In genomic region chr2:133407341-133407740, GRCh38 we compare ENCODE assay signal across 20 cellular contexts.
A peak's percentile ranks its signal among the peaks of the same experiment; 100 is the strongest.
DNase-seq lines count a peak whose midpoint lies in the region; ATAC-seq and TF ChIP-seq lines count a peak whose summit lies in the region.
"Had no signal": no experiment of that assay in that cellular context is flagged by ENCODE, and none has a peak within 500 bp of the region (broad histone marks: within the 10 kb centered on the region; RNA-seq: fewer than 3 reads in every experiment).

No MANE protein-coding gene starts in this region.

- H3K9me3 Mint-ChIP-seq in MCF 10A (ENCODE audit: unreplicated experiment): no peaks in the 10 kb centered on the region
- H3K9me3 Mint-ChIP-seq: H9 had no signal

- POLR2A ChIA-PET in MCF 10A (lab: Yijun Ruan, JAX): no interaction called here

- H3K27ac ChIP-seq in breast epithelium: peak overlapping the region; percentile 69
- H3K27ac ChIP-seq in mammary epithelial cell (ENCODE audit: insufficient read depth, low read depth, low read length): no peak overlapping the region

- H3K27me3 ChIP-seq in breast epithelium (no peaks in the 10 kb centered on the region), mammary epithelial cell (ENCODE audit: insufficient read depth, low read length) (no peaks in the 10 kb centered on the region)
- H3K27me3 ChIP-seq: BE2C had no signal

- dilution Hi-C loops in mammary epithelial cell (cut with HindIII; ENCODE audit: low sequenced_read_pairs): no loop called here

- H3K9me3 ChIP-seq in breast epithelium: no peaks in the 10 kb centered on the region
- H3K9me3 ChIP-seq in mammary epithelial cell (replicated peaks; ENCODE audit: insufficient read depth, low read length): no peaks in the 10 kb centered on the region
- H3K9me3 ChIP-seq: BE2C had no signal

- H3K36me3 ChIP-seq in breast epithelium (no peaks in the 10 kb centered on the region), mammary epithelial cell (ENCODE audit: insufficient read depth, low read length) (no peaks in the 10 kb centered on the region)
- H3K36me3 ChIP-seq: BE2C had no signal

- 48% methylated on average over 7 of the region's 8 CpGs for WGBS in mammary epithelial cell (ENCODE audit: low coverage, missing lambda C conversion rate)

- H3K9ac ChIP-seq in mammary epithelial cell (ENCODE audit: insufficient read depth, low read length): no peak overlapping the region

- H3K79me2 ChIP-seq in mammary epithelial cell (ENCODE audit: insufficient read depth, low read length): no peaks in the 10 kb centered on the region

- peaks cover 6% of the 10 kb centered on the region for H3K4me1 Mint-ChIP-seq in MCF 10A (ENCODE audit: insufficient read depth, unreplicated experiment)
- H3K4me1 Mint-ChIP-seq: CD4-positive, CD25-positive, alpha-beta regulatory T cell; CD8-positive, alpha-beta memory T cell had no signal

- H3K4me3 ChIP-seq in breast epithelium (no peak overlapping the region), mammary epithelial cell (replicated peaks in 1 of 3; ENCODE audit: insufficient read depth in 1 of 3, low read depth in 2 of 3, low read length in 3 of 3) (no peak overlapping the region)
- H3K4me3 ChIP-seq: GM12878 had no signal

- no peak overlapping the region for H3K27ac Mint-ChIP-seq in MCF 10A (ENCODE audit: low read depth, unreplicated experiment)
- H3K27ac Mint-ChIP-seq: CD4-positive, CD25-positive, alpha-beta regulatory T cell; CD8-positive, alpha-beta memory T cell; H9 had no signal

- no peaks in the 10 kb centered on the region for H3K4me1 ChIP-seq in breast epithelium
- peaks cover 4% of the 10 kb centered on the region for H3K4me1 ChIP-seq in mammary epithelial cell (ENCODE audit: insufficient read depth, low read length)
- H3K4me1 ChIP-seq: BE2C had no signal

- H4K20me1 ChIP-seq in mammary epithelial cell (ENCODE audit: insufficient read depth, low read length): no peaks in the 10 kb centered on the region

- no peak for TF ChIP-seq POLR2A in breast epithelium (IDR thresholded peaks at IDR 0.05)

- BruUV-seq in MCF 10A (replicated peaks; lab: Mats Ljungman, UMichigan) (no TSS peak), mammary epithelial cell (replicated peaks; lab: Mats Ljungman, UMichigan) (no TSS peak)

- CTCF ChIA-PET in MCF 10A (lab: Yijun Ruan, JAX) (no interaction called here), mammary epithelial cell (lab: Charles Lee; ENCODE audit: low non-redundant PET) (no interaction called here)

- no peak for ATAC-seq in HG03439 (IDR thresholded peaks at IDR 0.05; ENCODE audit: unreplicated experiment)
- ATAC-seq: GM12878, HepG2 had no signal

- intact Hi-C loops in breast epithelium (cut with DNase I; ENCODE audit: low total_unique reads) (no loop called here), MCF 10A (cut with micrococcal nuclease) (no loop called here), mammary epithelial cell (cut with micrococcal nuclease) (no loop called here)

- in situ Hi-C loops in mammary epithelial cell (cut with MboI; ENCODE audit: low sequenced_read_pairs in 2 of 2): no loop called here

- no peak overlapping the region for H3K4me2 ChIP-seq in mammary epithelial cell (ENCODE audit: insufficient read depth, low read depth, low read length)

- TF ChIP-seq CTCF in breast epithelium (IDR thresholded peaks at IDR 0.05): no peak
- no peak for TF ChIP-seq CTCF in MCF 10A (IDR thresholded peaks at IDR 0.05; ENCODE audit: unreplicated experiment)
- TF ChIP-seq CTCF in mammary epithelial cell (conservative IDR thresholded peaks at IDR 0.05 in 1 of 2, IDR thresholded peaks at IDR 0.05 in 1 of 2; ENCODE audit: extremely low read depth in 1 of 2, insufficient read depth in 1 of 2, low read depth in 1 of 2, low read length in 2 of 2): no peak

- no peak overlapping the region for H3K4me3 Mint-ChIP-seq in MCF 10A (ENCODE audit: unreplicated experiment)
- H3K4me3 Mint-ChIP-seq: CD4-positive, CD25-positive, alpha-beta regulatory T cell; CD8-positive, alpha-beta memory T cell; H9 had no signal

- H3K36me3 Mint-ChIP-seq in MCF 10A (ENCODE audit: insufficient read depth, unreplicated experiment): no peaks in the 10 kb centered on the region
- H3K36me3 Mint-ChIP-seq: CD4-positive, CD25-positive, alpha-beta regulatory T cell; CD8-positive, alpha-beta memory T cell had no signal

- H2AFZ ChIP-seq in mammary epithelial cell (ENCODE audit: low read depth, low read length): peak overlapping the region; percentile 15

- H3K27me3 Mint-ChIP-seq in MCF 10A (ENCODE audit: insufficient read depth, unreplicated experiment): no peaks in the 10 kb centered on the region
- H3K27me3 Mint-ChIP-seq: CD4-positive, CD25-positive, alpha-beta regulatory T cell had no signal

- DNase-seq in breast epithelium (ENCODE audit: low spot score in 2 of 2) (no peak), MCF 10A (ENCODE audit: unreplicated experiment) (no peak), mammary epithelial cell (no peak), myocyte (ENCODE audit: low read depth) (peak; percentile 22), GM19238 (ENCODE audit: insufficient read length, low spot score) (no peak), NCI-H526 (lab: John Stamatoyannopoulos, UW) (no peak)
- DNase-seq: ACHN; BE2C; C1 segment of cervical spinal cord; CD4-positive, CD25-positive, alpha-beta regulatory T cell; CD8-positive, alpha-beta memory T cell; COR-L47; DMS 273 treated with DMSO at 0.1 percent for 48 hours; DMS53; DND-41; EL; H9 had no signal
